ENCODE assay signal across 29 cellular contexts in genomic region chr14:72916174-72916573, GRCh38. TPM values are rescaled to one million over a fixed set of nuclear protein-coding genes. Genes with fewer than 3 reads are reported as not detected.
DNase-seq lines count a peak whose midpoint lies in the region; ATAC-seq and TF ChIP-seq lines count a peak whose summit lies in the region.
"Had no signal": no experiment of that assay in that cellular context is flagged by ENCODE, and none has a peak within 500 bp of the region (broad histone marks: within the 10 kb centered on the region; RNA-seq: fewer than 3 reads in every experiment).

No MANE protein-coding gene starts in this region.

- peaks cover 26% of the 10 kb centered on the region for H3K27me3 Mint-ChIP-seq in Caco-2 (ENCODE audit: insufficient read depth, unreplicated experiment)

- H3K4me3 ChIP-seq in tibial artery (no peak overlapping the region), Caco-2 (ENCODE audit: low read depth, low read length) (no peak overlapping the region)
- H3K4me3 ChIP-seq: dorsolateral prefrontal cortex, thyroid gland had no signal

- H3K4me1 Mint-ChIP-seq in Caco-2 (ENCODE audit: low read depth, unreplicated experiment), result no peaks in the 10 kb centered on the region
- H3K4me1 Mint-ChIP-seq: CD4-positive, CD25-positive, alpha-beta regulatory T cell; natural killer cell; stimulated activated naive CD8-positive, alpha-beta T cell treated with anti-CD3 and anti-CD28 coated beads, Interleukin-15, amount 100 ng/mL, for 72 hours had no signal

- H3K36me3 Mint-ChIP-seq in Caco-2 (ENCODE audit: insufficient read depth, unreplicated experiment), result no peaks in the 10 kb centered on the region
- H3K36me3 Mint-ChIP-seq: activated naive CD4-positive, alpha-beta T cell treated with anti-CD3 and anti-CD28 coated beads, Interleukin-2, amount 10 ng/mL, durations not matched to agents 7 days and 5 days; CD4-positive, CD25-positive, alpha-beta regulatory T cell; natural killer cell had no signal

- H3K9me3 Mint-ChIP-seq in Caco-2 (ENCODE audit: unreplicated experiment), result no peaks in the 10 kb centered on the region
- H3K9me3 Mint-ChIP-seq: activated naive CD4-positive, alpha-beta T cell treated with anti-CD3 and anti-CD28 coated beads, Interleukin-2, amount 10 ng/mL, durations not matched to agents 7 days and 5 days; activated T-helper 1 cell treated with anti-CD3 and anti-CD28 coated beads, Interleukin-12 subunit alpha, Interleukin-12 subunit beta, Interleukin-2, Interleukin-4 antibody, amounts not matched to agents 30 ng/mL and 10 ng/mL and 1 ng/mL, durations not matched to agents 14 hours and 24 hours and 36 hours; natural killer cell; stimulated activated naive CD8-positive, alpha-beta T cell treated with anti-CD3 and anti-CD28 coated beads, Interleukin-15, amount 100 ng/mL, for 72 hours had no signal

- no peak for ATAC-seq in HG03139 (IDR thresholded peaks at IDR 0.05; ENCODE audit: unreplicated experiment)
- ATAC-seq: natural killer cell; stimulated activated naive CD8-positive, alpha-beta T cell treated with anti-CD3 and anti-CD28 coated beads, Interleukin-15, amount 100 ng/mL, for 72 hours had no signal

- H3K27me3 ChIP-seq in tibial artery, result no peaks in the 10 kb centered on the region
- no peaks in the 10 kb centered on the region for H3K27me3 ChIP-seq in Caco-2 (replicated peaks; ENCODE audit: control insufficient read depth, insufficient read depth, low read length)
- H3K27me3 ChIP-seq: dorsolateral prefrontal cortex, thyroid gland had no signal

- no peak overlapping the region for H3K27ac Mint-ChIP-seq in Caco-2 (ENCODE audit: unreplicated experiment)
- H3K27ac Mint-ChIP-seq: activated naive CD4-positive, alpha-beta T cell treated with anti-CD3 and anti-CD28 coated beads, Interleukin-2, amount 10 ng/mL, durations not matched to agents 7 days and 5 days; activated T-helper 1 cell treated with anti-CD3 and anti-CD28 coated beads, Interleukin-12 subunit alpha, Interleukin-12 subunit beta, Interleukin-2, Interleukin-4 antibody, amounts not matched to agents 30 ng/mL and 10 ng/mL and 1 ng/mL, durations not matched to agents 14 hours and 24 hours and 36 hours; CD4-positive, CD25-positive, alpha-beta regulatory T cell; natural killer cell; stimulated activated naive CD8-positive, alpha-beta T cell treated with anti-CD3 and anti-CD28 coated beads, Interleukin-15, amount 100 ng/mL, for 72 hours had no signal

- CTCF ChIA-PET in Caco-2 (lab: Charles Lee), result no interaction called here

- BruUV-seq in Caco-2 (replicated peaks; lab: Mats Ljungman, UMichigan), result no TSS peak

- no peak overlapping the region for H3K4me3 Mint-ChIP-seq in Caco-2 (ENCODE audit: unreplicated experiment)
- H3K4me3 Mint-ChIP-seq: activated naive CD4-positive, alpha-beta T cell treated with anti-CD3 and anti-CD28 coated beads, Interleukin-2, amount 10 ng/mL, durations not matched to agents 7 days and 5 days; activated T-helper 1 cell treated with anti-CD3 and anti-CD28 coated beads, Interleukin-12 subunit alpha, Interleukin-12 subunit beta, Interleukin-2, Interleukin-4 antibody, amounts not matched to agents 30 ng/mL and 10 ng/mL and 1 ng/mL, durations not matched to agents 14 hours and 24 hours and 36 hours; CD4-positive, CD25-positive, alpha-beta regulatory T cell; natural killer cell; stimulated activated naive CD8-positive, alpha-beta T cell treated with anti-CD3 and anti-CD28 coated beads, Interleukin-15, amount 100 ng/mL, for 72 hours had no signal

- intact Hi-C loops in tibial artery (cut with DNase I; ENCODE audit: low total_unique reads) (no loop called here), Caco-2 (cut with micrococcal nuclease; ENCODE audit: unreplicated experiment) (no loop called here)

- no peak overlapping the region for H3K27ac ChIP-seq in epithelial cell of prostate
- H3K27ac ChIP-seq in tibial artery, result peak overlapping the region; percentile 60 to 73
- H3K27ac ChIP-seq: 22Rv1, dorsolateral prefrontal cortex, RWPE1, thyroid gland had no signal

- H3K36me3 ChIP-seq in tibial artery, result no peaks in the 10 kb centered on the region
- H3K36me3 ChIP-seq in Caco-2 (ENCODE audit: control insufficient read depth, insufficient read depth, low read length), result no peaks in the 10 kb centered on the region
- H3K36me3 ChIP-seq: thyroid gland had no signal

- TF ChIP-seq CTCF in tibial artery (IDR thresholded peaks at IDR 0.05), result no peak
- TF ChIP-seq CTCF in Caco-2 (IDR thresholded peaks at IDR 0.05; ENCODE audit: insufficient read depth in 1 of 2, low read depth in 1 of 2, low read length in 1 of 2, severe bottlenecking in 1 of 2, unreplicated experiment in 1 of 2), result no peak

- H3K4me1 ChIP-seq in tibial artery, result peaks cover 0 to 32% (median 14%) of the 10 kb centered on the region in 4 donors
- no peaks in the 10 kb centered on the region for H3K4me1 ChIP-seq in Caco-2

- no peaks in the 10 kb centered on the region for H3K9me3 ChIP-seq in tibial artery
- no peaks in the 10 kb centered on the region for H3K9me3 ChIP-seq in Caco-2
- H3K9me3 ChIP-seq: thyroid gland had no signal

- DNase-seq in NCI-H82 (lab: John Stamatoyannopoulos, UW), result peak; percentile 19
- DNase-seq in NCI-H82 treated with DMSO at 0.1 percent for 48 hours (lab: John Stamatoyannopoulos, UW; ENCODE audit: unreplicated experiment), result no peak
- DNase-seq in RPMI7951 (ENCODE audit: low read depth), result peak; percentile 39
- peak; percentile 26 for DNase-seq in epithelial cell of prostate (ENCODE audit: low read depth, low spot score)
- no peak for DNase-seq in tibial artery
- DNase-seq in activated CD8-positive, alpha-beta memory T cell treated with anti-CD3 and anti-CD28 coated beads for 24 hours, result no peak
- no peak for DNase-seq in Caco-2
- DNase-seq: activated CD4-positive, alpha-beta T cell treated with anti-CD3 and anti-CD28 coated beads, Interleukin-2, amount 50 U/mL, for 48 hours; activated CD4-positive, CD25-positive, alpha-beta regulatory T cell; activated CD8-positive, alpha-beta memory T cell treated with anti-CD3 and anti-CD28 coated beads, Interleukin-2, amount 50 U/mL, for 4 hours; activated naive CD4-positive, alpha-beta T cell treated with anti-CD3 and anti-CD28 coated beads, Interleukin-2, amount 10 ng/mL, durations not matched to agents 7 days and 5 days; CD4-positive, CD25-positive, alpha-beta regulatory T cell; dorsolateral prefrontal cortex; glutamatergic neuron; GOT3; islet precursor cell; natural killer cell; NCI-H2171; NCI-H524; small intestine; stimulated activated CD4-positive, alpha-beta T cell treated with anti-CD3 and anti-CD28 coated beads, Interleukin-1b, Interleukin-23, amount 100 ng/mL, for 48 hours; stimulated activated CD8-positive, alpha-beta memory T cell treated with anti-CD3 and anti-CD28 coated beads, Interleukin-4, amount 100 ng/mL, for 48 hours; stimulated activated naive CD8-positive, alpha-beta T cell treated with anti-CD3 and anti-CD28 coated beads, Interleukin-15, amount 100 ng/mL, for 72 hours; T-helper 1 cell; thyroid gland had no signal

- POLR2A ChIA-PET in Caco-2 (lab: Charles Lee), result no interaction called here

RNA-seq across cellular contexts. Expression of gene DCAF4, which starts 10.1 kb away (rescaled TPM):
- total RNA-seq in RPMI7951 (2014; rRNA removed; shearing (Covaris generic)), result 12.7 and 22.6 TPM in 2 replicates
- total RNA-seq in Caco-2 (2022), result 20.1 and 21.1 TPM in 2 replicates

RNA-seq across cellular contexts. Expression of gene DPF3, which starts 22.3 kb away (rescaled TPM):
- total RNA-seq in RPMI7951 (2014; rRNA removed; shearing (Covaris generic)), result 4.2 and 6.5 TPM in 2 replicates
- total RNA-seq in Caco-2 (2022), result not detected in 2 replicates

Comparison
In these comparisons a context has a peak if more than half of its experiments do, and no peak if none do; other contexts are left out.
1. DNase-seq: peak in NCI-H82 (single experiment), RPMI7951 (single experiment) and epithelial cell of prostate (single experiment); none in NCI-H82 treated with DMSO at 0.1 percent for 48 hours (single experiment), tibial artery (0 of 2), activated CD8-positive, alpha-beta memory T cell treated with anti-CD3 and anti-CD28 coated beads for 24 hours (single experiment) and Caco-2 (0 of 2).